Comparison of ENCODE assay signal across 14 cellular contexts in the genomic region with DNA sequence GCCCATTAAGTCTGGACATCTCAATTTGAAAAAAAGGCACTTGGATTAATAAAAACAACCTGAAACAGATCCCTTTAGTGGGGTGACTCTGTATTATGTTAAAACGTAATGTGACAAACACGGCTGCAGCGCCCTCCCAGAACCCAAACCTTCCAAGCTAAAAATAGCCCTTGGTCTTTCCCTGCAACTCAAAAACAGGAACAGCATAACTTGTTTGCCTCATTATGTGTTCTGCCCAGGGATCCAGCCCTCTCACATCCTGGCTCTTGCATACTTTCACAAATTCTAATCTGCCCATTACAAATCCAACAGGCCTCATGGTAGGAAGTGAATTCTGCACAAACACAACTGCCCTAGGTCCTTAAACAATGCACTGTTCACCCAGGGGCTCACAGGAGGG.
DNase-seq lines count a peak whose midpoint lies in the region; ATAC-seq and TF ChIP-seq lines count a peak whose summit lies in the region.
"Had no signal": no experiment of that assay in that cellular context is flagged by ENCODE, and none has a peak within 500 bp of the region (broad histone marks: within the 10 kb centered on the region; RNA-seq: fewer than 3 reads in every experiment).

No MANE protein-coding gene starts in this region.

- DNase-seq in EH (ENCODE audit: low read depth) (peak; percentile 83), cardiac muscle cell (ENCODE audit: low read depth in 1 of 2, low spot score in 1 of 2) (peak; percentile 62 to 64), pons (ENCODE audit: low spot score) (peak; percentile 22), NCI-H524 (lab: John Stamatoyannopoulos, UW) (no peak), COR-L47 (lab: John Stamatoyannopoulos, UW) (no peak), KG1 (lab: John Stamatoyannopoulos, UW) (no peak)
- DNase-seq: CD8-positive, alpha-beta T cell; central memory CD4-positive, alpha-beta T cell; NCI-H1694; stimulated activated CD4-positive, alpha-beta T cell treated with anti-CD3 and anti-CD28 coated beads, Interleukin-12 subunit alpha, Interleukin-12 subunit beta, amount 100 ng/mL, for 4 hours; stimulated activated naive CD8-positive, alpha-beta T cell treated with anti-CD3 and anti-CD28 coated beads, Interleukin-15, amount 100 ng/mL, for 72 hours had no signal

- H3K27ac ChIP-seq in angular gyrus (ENCODE audit: low read depth, low read length): peak overlapping the region; percentile 48
- peak overlapping the region; percentile 44 for H3K27ac ChIP-seq in cardiac muscle cell

- no peaks in the 10 kb centered on the region for H3K9me3 ChIP-seq in cardiac muscle cell (ENCODE audit: low read depth)
- H3K9me3 ChIP-seq: HAP-1 had no signal

- no peak for ATAC-seq in HG03521 (IDR thresholded peaks at IDR 0.05; ENCODE audit: unreplicated experiment)
- ATAC-seq: CD8-positive, alpha-beta T cell; stimulated activated naive CD8-positive, alpha-beta T cell treated with anti-CD3 and anti-CD28 coated beads, Interleukin-15, amount 100 ng/mL, for 72 hours had no signal

- peaks cover 15% of the 10 kb centered on the region for H3K4me1 ChIP-seq in cardiac muscle cell (ENCODE audit: low read depth)
- H3K4me1 ChIP-seq: HAP-1 had no signal

- H3K27me3 ChIP-seq in cardiac muscle cell: no peaks in the 10 kb centered on the region

- no peaks in the 10 kb centered on the region for H3K36me3 ChIP-seq in cardiac muscle cell
- H3K36me3 ChIP-seq: HAP-1 had no signal

- TF ChIP-seq CTCF in cardiac muscle cell (IDR thresholded peaks at IDR 0.05; ENCODE audit: low read depth, low read length): no peak

- H3K4me3 ChIP-seq in cardiac muscle cell: no peak overlapping the region
- H3K4me3 ChIP-seq: HAP-1 had no signal

Comparison
In these comparisons a context has a peak if more than half of its experiments do, and no peak if none do; other contexts are left out.
1. DNase-seq: peak in EH (single experiment), cardiac muscle cell (2 of 2) and pons (single experiment); none in NCI-H524 (0 of 2), COR-L47 (single experiment) and KG1 (single experiment).